In the genomic region with DNA sequence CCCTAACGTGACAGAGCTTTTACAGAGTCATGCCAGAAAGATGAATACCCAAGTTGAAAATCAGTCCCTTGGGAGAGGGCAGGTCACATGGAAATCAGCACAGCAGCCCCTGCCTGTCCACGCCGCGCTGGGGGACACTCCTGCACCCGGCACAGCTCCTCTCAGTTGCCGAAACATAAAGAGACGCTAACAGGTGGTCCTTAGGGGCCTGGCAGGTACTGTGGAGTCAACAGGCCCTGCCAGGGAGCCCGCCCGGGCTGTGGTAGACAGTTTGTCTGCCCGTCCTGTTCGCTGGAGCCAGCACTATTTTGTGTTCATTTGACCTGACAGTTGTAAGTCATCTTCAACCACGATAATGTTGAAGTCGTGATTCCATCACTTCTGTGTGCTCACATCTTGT, we compare ENCODE assay signal across 21 cellular contexts.
"Had no signal": no experiment of that assay in that cellular context is flagged by ENCODE, and none has a peak within 500 bp of the region (broad histone marks: within the 10 kb centered on the region; RNA-seq: fewer than 3 reads in every experiment).

No MANE protein-coding gene starts in this region.

- H3K4me3 Mint-ChIP-seq: activated naive CD4-positive, alpha-beta T cell treated with anti-CD3 and anti-CD28 coated beads, Interleukin-2, amount 10 ng/mL, durations not matched to agents 7 days and 5 days; activated T-cell treated with anti-CD3 and anti-CD28 coated beads, Interleukin-2, amount 50 U/mL, for 4 hours; memory B cell; naive B cell; T-helper 1 cell treated with Interleukin-12 subunit alpha and Interleukin-12 subunit beta and Interleukin-4 antibody, amounts not matched to agents 30 μg/mL and 1 μg/mL, for 36 hours had no signal

- H3K4me1 ChIP-seq: gastroesophageal sphincter had no signal

- H3K4me1 Mint-ChIP-seq: memory B cell, naive B cell had no signal

- H3K27me3 Mint-ChIP-seq: activated naive CD4-positive, alpha-beta T cell treated with anti-CD3 and anti-CD28 coated beads, Interleukin-2, amount 10 ng/mL, durations not matched to agents 7 days and 5 days; memory B cell; naive B cell had no signal

- H3K4me3 ChIP-seq: coronary artery, gastroesophageal sphincter, heart left ventricle, left ventricle myocardium inferior, mucosa of descending colon, tibial nerve, vagina had no signal

- H3K9me3 Mint-ChIP-seq: activated naive CD4-positive, alpha-beta T cell treated with anti-CD3 and anti-CD28 coated beads, Interleukin-2, amount 10 ng/mL, durations not matched to agents 7 days and 5 days; activated T-cell treated with anti-CD3 and anti-CD28 coated beads, Interleukin-2, amount 50 U/mL, for 4 hours; memory B cell; naive B cell; T-helper 1 cell treated with Interleukin-12 subunit alpha and Interleukin-12 subunit beta and Interleukin-4 antibody, amounts not matched to agents 30 μg/mL and 1 μg/mL, for 36 hours had no signal

- H3K27ac Mint-ChIP-seq: activated naive CD4-positive, alpha-beta T cell treated with anti-CD3 and anti-CD28 coated beads, Interleukin-2, amount 10 ng/mL, durations not matched to agents 7 days and 5 days; memory B cell; T-helper 1 cell treated with Interleukin-12 subunit alpha and Interleukin-12 subunit beta and Interleukin-4 antibody, amounts not matched to agents 30 μg/mL and 1 μg/mL, for 36 hours had no signal

- H3K9me3 ChIP-seq: gastroesophageal sphincter, heart left ventricle, left ventricle myocardium inferior, mucosa of descending colon, tibial nerve, vagina had no signal

- ATAC-seq: activated T-cell treated with anti-CD3 and anti-CD28 coated beads, Interleukin-2, amount 50 U/mL, for 4 hours; esophagus mucosa; gastroesophageal sphincter; heart left ventricle; mucosa of descending colon; stimulated activated naive CD8-positive, alpha-beta T cell treated with anti-CD3 and anti-CD28 coated beads, Interleukin-15, Interleukin-2, amounts not matched to agents 100 U/mL and 50 U/mL, for 24 hours had no signal

- DNase-seq: activated CD4-positive, alpha-beta T cell treated with anti-CD3 and anti-CD28 coated beads for 1 hour; activated naive CD4-positive, alpha-beta T cell treated with anti-CD3 and anti-CD28 coated beads, Interleukin-2, amount 10 ng/mL, durations not matched to agents 7 days and 5 days; activated T-cell treated with anti-CD3 and anti-CD28 coated beads, Interleukin-2, amount 50 U/mL, for 4 hours; brain microvascular endothelial cell; effector CD4-positive, alpha-beta T cell; heart left ventricle; kidney glomerular epithelial cell; left ventricle myocardium inferior; mucosa of descending colon; naive B cell; stimulated activated CD4-positive, alpha-beta T cell treated with anti-CD3 and anti-CD28 coated beads, Interleukin-2, amount 100 ng/mL, for 24 hours; stimulated activated naive CD8-positive, alpha-beta T cell treated with anti-CD3 and anti-CD28 coated beads, Interleukin-15, Interleukin-2, amounts not matched to agents 100 U/mL and 50 U/mL, for 24 hours; substantia nigra had no signal

- H3K27ac ChIP-seq: brain microvascular endothelial cell, coronary artery, gastroesophageal sphincter, heart left ventricle, left ventricle myocardium inferior, tibial nerve, vagina, VCaP had no signal

- H3K27me3 ChIP-seq: brain microvascular endothelial cell, gastroesophageal sphincter, heart left ventricle, tibial nerve, vagina had no signal
